In genomic region chr2:126344498-126344897, GRCh38 we compare ENCODE assay signal across 22 cellular contexts.
A peak's percentile ranks its signal among the peaks of the same experiment; 100 is the strongest.
DNase-seq lines count a peak whose midpoint lies in the region; ATAC-seq and TF ChIP-seq lines count a peak whose summit lies in the region.
"Had no signal": no experiment of that assay in that cellular context is flagged by ENCODE, and none has a peak within 500 bp of the region (broad histone marks: within the 10 kb centered on the region; RNA-seq: fewer than 3 reads in every experiment).

No MANE protein-coding gene starts in this region.

- H3K27me3 Mint-ChIP-seq in mesothelial cell of epicardium (ENCODE audit: low read depth), result peaks cover 3% of the 10 kb centered on the region
- H3K27me3 Mint-ChIP-seq: CD4-positive, CD25-positive, alpha-beta regulatory T cell; effector memory CD8-positive, alpha-beta T cell had no signal

- no peak overlapping the region for H3K4me3 Mint-ChIP-seq in mesothelial cell of epicardium
- H3K4me3 Mint-ChIP-seq: activated T-cell treated with anti-CD3 and anti-CD28 coated beads, Interleukin-2, amount 50 U/mL, for 4 hours; CD4-positive, CD25-positive, alpha-beta regulatory T cell; effector memory CD8-positive, alpha-beta T cell had no signal

- no peak overlapping the region for H3K27ac Mint-ChIP-seq in mesothelial cell of epicardium
- H3K27ac Mint-ChIP-seq: CD4-positive, CD25-positive, alpha-beta regulatory T cell; effector memory CD8-positive, alpha-beta T cell had no signal

- TF ChIP-seq EP300 in tibial nerve (IDR thresholded peaks at IDR 0.05), result no peak

- H3K27me3 ChIP-seq in tibial nerve, result no peaks in the 10 kb centered on the region
- H3K27me3 ChIP-seq: pancreas, SJSA1, transverse colon had no signal

- WGBS in tibial nerve, 2 donors, result 78 to 86% methylated on average over 2 of the region's 2 CpGs

- DNase-seq in GM12865 (ENCODE audit: low read depth) (peak; percentile 21), NB4 (ENCODE audit: low read depth) (peak; percentile 4), tibial nerve (ENCODE audit: low spot score in 2 of 2) (no peak), left cardiac atrium (no peak), mesothelial cell of epicardium (ENCODE audit: low spot score in 2 of 2, unreplicated experiment in 2 of 2) (no peak), UCSD-AML1 (lab: John Stamatoyannopoulos, UW; ENCODE audit: unreplicated experiment) (no peak)
- DNase-seq: activated CD4-positive, alpha-beta T cell treated with anti-CD3 and anti-CD28 coated beads, Interleukin-2, amount 50 U/mL, for 4 hours; activated T-cell treated with anti-CD3 and anti-CD28 coated beads, Interleukin-2, amount 50 U/mL, for 4 hours; caudate nucleus; CD4-positive, CD25-positive, alpha-beta regulatory T cell; effector memory CD8-positive, alpha-beta T cell; NCI-H1930; NCI-H524; pancreas; stimulated activated CD4-positive, alpha-beta T cell treated with anti-CD3 and anti-CD28 coated beads, Interleukin-4, amount 100 ng/mL, for 24 hours; T-helper 9 cell; transverse colon had no signal

- H3K9me3 Mint-ChIP-seq in mesothelial cell of epicardium, result no peaks in the 10 kb centered on the region
- H3K9me3 Mint-ChIP-seq: activated T-cell treated with anti-CD3 and anti-CD28 coated beads, Interleukin-2, amount 50 U/mL, for 4 hours; effector memory CD8-positive, alpha-beta T cell had no signal

- H3K4me1 Mint-ChIP-seq in mesothelial cell of epicardium, result no peaks in the 10 kb centered on the region
- H3K4me1 Mint-ChIP-seq: CD4-positive, CD25-positive, alpha-beta regulatory T cell had no signal

- H3K27ac ChIP-seq in tibial nerve, result no peak overlapping the region
- H3K27ac ChIP-seq: A549, pancreas, SJSA1, transverse colon had no signal

- TF ChIP-seq CTCF in GM12865 (IDR thresholded peaks at IDR 0.05; ENCODE audit: insufficient read depth, low read depth, low read length, missing control alignments) (no peak), NB4 (IDR thresholded peaks at IDR 0.05; ENCODE audit: low read depth, low read length) (no peak), tibial nerve (IDR thresholded peaks at IDR 0.05) (no peak), mesothelial cell of epicardium (IDR thresholded peaks at IDR 0.05; ENCODE audit: unreplicated experiment) (no peak)

- H3K4me3 ChIP-seq in GM12865 (ENCODE audit: low read depth, low read length) (no peak overlapping the region), NB4 (ENCODE audit: low read depth, low read length) (no peak overlapping the region), tibial nerve (no peak overlapping the region)
- H3K4me3 ChIP-seq: A549, pancreas, SJSA1, transverse colon had no signal

- ATAC-seq in GM19023 (IDR thresholded peaks at IDR 0.05; ENCODE audit: unreplicated experiment) (peak; percentile 70), HG02852 (IDR thresholded peaks at IDR 0.05; ENCODE audit: unreplicated experiment) (peak; percentile 87), left cardiac atrium (no peak)
- ATAC-seq: A549; activated T-cell treated with anti-CD3 and anti-CD28 coated beads, Interleukin-2, amount 50 U/mL, for 4 hours; effector memory CD8-positive, alpha-beta T cell; left lobe of liver had no signal

- H3K36me3 ChIP-seq in tibial nerve, result no peaks in the 10 kb centered on the region
- H3K36me3 ChIP-seq: pancreas, SJSA1, transverse colon had no signal

- H3K36me3 Mint-ChIP-seq in mesothelial cell of epicardium, result no peaks in the 10 kb centered on the region
- H3K36me3 Mint-ChIP-seq: CD4-positive, CD25-positive, alpha-beta regulatory T cell had no signal

- intact Hi-C loops in left cardiac atrium (cut with DNase I), result no loop called here

- TF ChIP-seq POLR2A in NB4 (IDR thresholded peaks at IDR 0.05; ENCODE audit: extremely low read depth, insufficient read length) (no peak), tibial nerve (IDR thresholded peaks at IDR 0.05) (no peak)

- no peaks in the 10 kb centered on the region for H3K4me1 ChIP-seq in tibial nerve
- H3K4me1 ChIP-seq: A549, pancreas, SJSA1, transverse colon had no signal

- H3K9me3 ChIP-seq in tibial nerve, result peaks cover 0 to 3% (median 0%) of the 10 kb centered on the region in 4 donors
- H3K9me3 ChIP-seq: A549, SJSA1, transverse colon had no signal

Comparison
In these comparisons a context has a peak if more than half of its experiments do, and no peak if none do; other contexts are left out.
1. DNase-seq: peak in GM12865 (single experiment) and NB4 (single experiment); none in tibial nerve (0 of 2), left cardiac atrium (single experiment), mesothelial cell of epicardium (0 of 2) and UCSD-AML1 (single experiment).
2. ATAC-seq: peak in GM19023 (single experiment) and HG02852 (single experiment); none in left cardiac atrium (0 of 2).